Comparison of ENCODE assay signal across 29 cellular contexts in the genomic region with DNA sequence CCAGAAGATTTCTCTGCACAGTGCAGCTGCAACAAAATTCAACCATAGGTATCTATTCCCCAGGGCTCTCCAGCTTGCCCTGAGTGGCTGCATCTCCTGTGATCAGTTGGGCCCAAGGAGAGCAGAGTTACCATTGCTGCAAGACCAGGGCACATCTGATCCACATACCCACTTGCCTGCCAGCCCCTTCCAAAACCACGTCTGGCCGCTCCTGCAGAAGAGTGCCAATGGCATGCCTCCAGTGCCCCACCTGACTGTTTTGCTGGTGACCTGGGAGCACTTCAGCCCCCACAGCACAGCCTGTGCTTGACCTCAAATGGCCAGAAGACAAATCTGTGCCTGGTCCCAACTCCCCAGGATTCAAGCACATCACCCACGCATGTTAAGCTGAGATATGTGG.
DNase-seq lines count a peak whose midpoint lies in the region; ATAC-seq and TF ChIP-seq lines count a peak whose summit lies in the region.
"Had no signal": no experiment of that assay in that cellular context is flagged by ENCODE, and none has a peak within 500 bp of the region (broad histone marks: within the 10 kb centered on the region; RNA-seq: fewer than 3 reads in every experiment).

No MANE protein-coding gene starts in this region.

- H2BK120ac ChIP-seq in IMR-90 (ENCODE audit: low read depth, low read length): no peak overlapping the region

- CTCF ChIA-PET in IMR-90 (lab: Yijun Ruan, JAX): interaction anchor here (0.5 kb wide), 1 partner anchor 64 kb away, joined by 3 read pairs; no protein-coding TSS in a partner anchor

- H2BK15ac ChIP-seq in IMR-90 (ENCODE audit: low read depth, low read length): no peak overlapping the region

- no peaks in the 10 kb centered on the region for H3K79me2 ChIP-seq in SU-DHL-6 (ENCODE audit: insufficient read depth, low read length)

- no peak overlapping the region for H4K8ac ChIP-seq in IMR-90 (ENCODE audit: low read depth in 2 of 2, low read length in 2 of 2)

- H3K4ac ChIP-seq in IMR-90 (ENCODE audit: low read depth, low read length): no peak overlapping the region

- dilution Hi-C loops in IMR-90 (cut with HindIII; ENCODE audit: low sequenced_read_pairs, unreplicated experiment): no loop called here

- H3K9me2 ChIP-seq in SU-DHL-6 (replicated peaks; ENCODE audit: insufficient read depth, low read length): no peaks in the 10 kb centered on the region

- H4K20me1 ChIP-seq in IMR-90 (ENCODE audit: insufficient read depth, low read length) (no peaks in the 10 kb centered on the region), SU-DHL-6 (ENCODE audit: low read depth, low read length) (no peaks in the 10 kb centered on the region)
- H4K20me1 ChIP-seq: BLaER1; BLaER1 treated with 17β-estradiol and CSF1 and Interleukin-3, amounts not matched to agents 10 nM and 100 nM had no signal

- H3K23ac ChIP-seq in IMR-90 (ENCODE audit: low read depth, low read length): no peak overlapping the region

- TF ChIP-seq CTCF in IMR-90 (conservative IDR thresholded peaks at IDR 0.05; ENCODE audit: low read depth, low read length) (no peak), SU-DHL-6 (IDR thresholded peaks at IDR 0.05; ENCODE audit: insufficient read depth, low read length, poor library complexity, severe bottlenecking) (no peak)

- H3K14ac ChIP-seq in IMR-90 (replicated peaks; ENCODE audit: low read depth, low read length): no peak overlapping the region

- intact Hi-C loops in IMR-90 (cut with micrococcal nuclease): no loop called here

- no peak for TF ChIP-seq RAD21 in IMR-90 (IDR thresholded peaks at IDR 0.05; ENCODE audit: low read length)

- no peaks in the 10 kb centered on the region for H3K9me1 ChIP-seq in IMR-90 (ENCODE audit: insufficient read depth, low read length)

- no peak overlapping the region for H4K5ac ChIP-seq in IMR-90 (ENCODE audit: low read depth, low read length)

- no peaks in the 10 kb centered on the region for H3K4me1 ChIP-seq in IMR-90 (ENCODE audit: control insufficient read depth, insufficient read depth, low read length)
- H3K4me1 ChIP-seq: A549; BE2C; BLaER1; BLaER1 treated with 17β-estradiol and CSF1 and Interleukin-3, amounts not matched to agents 10 nM and 100 nM; Caco-2 had no signal

- no peak for ATAC-seq in IMR-90 (ENCODE audit: low read depth)
- no peak for ATAC-seq in HG03196 (IDR thresholded peaks at IDR 0.05; ENCODE audit: unreplicated experiment)
- ATAC-seq: A549; CD8-positive, alpha-beta T cell had no signal

- no peaks in the 10 kb centered on the region for H3K79me1 ChIP-seq in IMR-90 (ENCODE audit: low read depth in 1 of 2, low read length in 2 of 2)

- H4K91ac ChIP-seq in IMR-90 (ENCODE audit: insufficient read depth, low read depth, low read length): no peak overlapping the region

- H3K56ac ChIP-seq in IMR-90 (ENCODE audit: extremely low read depth, insufficient read depth, low read length): no peak overlapping the region

- H3K4me3 ChIP-seq in IMR-90 (ENCODE audit: insufficient read depth, low read depth, low read length) (no peak overlapping the region), SU-DHL-6 (ENCODE audit: insufficient read depth, low read length, poor library complexity, severe bottlenecking) (no peak overlapping the region)
- H3K4me3 ChIP-seq: A549; BLaER1; BLaER1 treated with 17β-estradiol and CSF1 and Interleukin-3, amounts not matched to agents 10 nM and 100 nM had no signal

- no peak overlapping the region for H2BK5ac ChIP-seq in IMR-90 (ENCODE audit: low read depth, low read length, poor library complexity, severe bottlenecking)

- no peak overlapping the region for H2AK9ac ChIP-seq in IMR-90 (replicated peaks; ENCODE audit: low read depth, low read length, poor library complexity)

- no peak overlapping the region for H3K27ac ChIP-seq in IMR-90 (ENCODE audit: insufficient read depth, low read length)
- H3K27ac ChIP-seq in SU-DHL-6 (ENCODE audit: low read depth, low read length): no peak overlapping the region
- H3K27ac ChIP-seq: 22Rv1; A549; BLaER1; BLaER1 treated with 17β-estradiol and CSF1 and Interleukin-3, amounts not matched to agents 10 nM and 100 nM; C4-2B had no signal

- in situ Hi-C loops in IMR-90 (cut with MboI; ENCODE audit: low sequenced_read_pairs): no loop called here

- H3K9ac ChIP-seq in IMR-90 (ENCODE audit: low read depth, low read length) (no peak overlapping the region), SU-DHL-6 (ENCODE audit: low read length) (no peak overlapping the region)
- H3K9ac ChIP-seq: BLaER1; BLaER1 treated with 17β-estradiol and CSF1 and Interleukin-3, amounts not matched to agents 10 nM and 100 nM had no signal

- no peak for TF ChIP-seq POLR2A in IMR-90 (IDR thresholded peaks at IDR 0.05; ENCODE audit: low read depth, low read length)

- no peak for DNase-seq in IMR-90
- DNase-seq in NCI-H69 (lab: John Stamatoyannopoulos, UW): no peak
- DNase-seq: 8988T; ACHN; AML-193; BE2C; C1 segment of cervical spinal cord; Caco-2; Calu3; CD4-positive, alpha-beta memory T cell; CD4-positive, alpha-beta T cell; CD4-positive, CD25-positive, alpha-beta regulatory T cell; CD8-positive, alpha-beta memory T cell; CD8-positive, alpha-beta T cell; COR-L47; DMS 273 treated with DMSO at 0.1 percent for 48 hours; DMS153; DMS53; DMS79; DMS79 treated with DMSO at 0.1 percent for 48 hours; DND-41; EL had no signal

- peak overlapping the region; percentile 46 for H2AFZ ChIP-seq in IMR-90 (replicated peaks; ENCODE audit: low read length, poor library complexity)
- peak overlapping the region; percentile 27 for H2AFZ ChIP-seq in SU-DHL-6 (ENCODE audit: low read depth, low read length, severe bottlenecking)

- H2AK5ac ChIP-seq in IMR-90 (ENCODE audit: low read depth, low read length): no peak overlapping the region

- H3K9me3 ChIP-seq in IMR-90 (ENCODE audit: control insufficient read depth, insufficient read depth, low read length) (peaks cover 10% of the 10 kb centered on the region; the same call in 1 of the 2 replicates), SU-DHL-6 (ENCODE audit: insufficient read depth, low read length) (no peaks in the 10 kb centered on the region; the same call in 1 of the 2 replicates)
- H3K9me3 ChIP-seq: A549, BE2C, BLaER1, Caco-2 had no signal

- H3F3A ChIP-seq in SU-DHL-6 (ENCODE audit: insufficient read depth): no peaks in the 10 kb centered on the region

- H3K27me3 ChIP-seq in IMR-90 (ENCODE audit: control insufficient read depth, insufficient read depth, low read length): no peaks in the 10 kb centered on the region
- no peaks in the 10 kb centered on the region for H3K27me3 ChIP-seq in SU-DHL-6 (ENCODE audit: low read length)
- H3K27me3 ChIP-seq: BE2C; BLaER1; BLaER1 treated with 17β-estradiol and CSF1 and Interleukin-3, amounts not matched to agents 10 nM and 100 nM had no signal

- no peak overlapping the region for H2BK20ac ChIP-seq in IMR-90 (ENCODE audit: low read depth, low read length)

- POLR2A ChIA-PET in IMR-90 (lab: Charles Lee; ENCODE audit: unreplicated experiment): no interaction called here

- H3K36me3 ChIP-seq in IMR-90 (ENCODE audit: control insufficient read depth, insufficient read depth, low read length): no peaks in the 10 kb centered on the region
- no peaks in the 10 kb centered on the region for H3K36me3 ChIP-seq in SU-DHL-6 (ENCODE audit: low read length)
- H3K36me3 ChIP-seq: BE2C; BLaER1; BLaER1 treated with 17β-estradiol and CSF1 and Interleukin-3, amounts not matched to agents 10 nM and 100 nM had no signal

- no TSS peak for BruUV-seq in IMR-90 (replicated peaks; lab: Mats Ljungman, UMichigan)

- H3K4me2 ChIP-seq in IMR-90 (ENCODE audit: low read depth, low read length) (no peak overlapping the region), SU-DHL-6 (ENCODE audit: low read depth, low read length, poor library complexity, severe bottlenecking) (no peak overlapping the region)
- H3K4me2 ChIP-seq: A549; BLaER1; BLaER1 treated with 17β-estradiol and CSF1 and Interleukin-3, amounts not matched to agents 10 nM and 100 nM had no signal

- WGBS in IMR-90 (ENCODE audit: extremely low coverage in 2 of 2, insufficient read length in 1 of 2), 2 experiments: no CpG with 5 or more reads among the region's 3 CpGs

- H3K18ac ChIP-seq in IMR-90 (ENCODE audit: low read depth, low read length): no peak overlapping the region

TF ChIP-seq in IMR-90, 13 proteins besides CTCF, POLR2A, EP300 and RAD21:
- no peak for TF ChIP-seq MAZ (IDR thresholded peaks at IDR 0.05; ENCODE audit: borderline replicate concordance, low read depth, low read length)
- TF ChIP-seq ELK1 (IDR thresholded peaks at IDR 0.05; ENCODE audit: borderline replicate concordance, low read depth, low read length): no peak
- no peak for TF ChIP-seq RFX5 (IDR thresholded peaks at IDR 0.05; ENCODE audit: low read depth, low read length)
- TF ChIP-seq MAFK (IDR thresholded peaks at IDR 0.05; ENCODE audit: low read depth, low read length): no peak
- no peak for TF ChIP-seq CHD1 (IDR thresholded peaks at IDR 0.05; ENCODE audit: low read depth, low read length)
- no peak for TF ChIP-seq SMC3 (IDR thresholded peaks at IDR 0.05; ENCODE audit: low read depth, low read length)
- no peak for TF ChIP-seq CEBPB (IDR thresholded peaks at IDR 0.05; ENCODE audit: low read depth, low read length)
- no peak for TF ChIP-seq BHLHE40 (IDR thresholded peaks at IDR 0.05; ENCODE audit: low read depth, low read length)
- TF ChIP-seq NFE2L2 (IDR thresholded peaks at IDR 0.05; ENCODE audit: low read depth, low read length): no peak
TF ChIP-seq in IMR-90: peak in this region for 0.
